8 cellular contexts compared by ENCODE assay signal in genomic region chr12:119668315-119668651, GRCh38. TPM values are rescaled to one million over a fixed set of nuclear protein-coding genes. Genes with fewer than 3 reads are reported as not detected.
A peak's percentile ranks its signal among the peaks of the same experiment; 100 is the strongest.
DNase-seq lines count a peak whose midpoint lies in the region; ATAC-seq and TF ChIP-seq lines count a peak whose summit lies in the region.

No MANE protein-coding gene starts in this region.

- H3K79me2 ChIP-seq in DOHH2 (ENCODE audit: control insufficient read depth, low read length), result peaks cover 55% of the 10 kb centered on the region
- peaks cover 56% of the 10 kb centered on the region for H3K79me2 ChIP-seq in Loucy (ENCODE audit: insufficient read depth, low read length)

- no peaks in the 10 kb centered on the region for H3K9me3 Mint-ChIP-seq in naive thymus-derived CD8-positive, alpha-beta T cell

- POLR2A ChIA-PET in naive thymus-derived CD8-positive, alpha-beta T cell (lab: Charles Lee), result interaction anchor here (0.5 to 1.6 kb wide), 6 partner anchors 9 to 533 kb away, joined by 3 to 6 read pairs (median 4); partner anchors contain the start of gene RPLP0

- TF ChIP-seq CTCF in DOHH2 (IDR thresholded peaks at IDR 0.05; ENCODE audit: low read depth, low read length, poor library complexity, severe bottlenecking), result no peak
- no peak for TF ChIP-seq CTCF in Loucy (conservative IDR thresholded peaks at IDR 0.05; ENCODE audit: low read length)
- TF ChIP-seq CTCF in coronary artery (IDR thresholded peaks at IDR 0.05), result no peak

- H3K27me3 ChIP-seq in DOHH2 (ENCODE audit: control insufficient read depth, low read length) (no peaks in the 10 kb centered on the region), Loucy (ENCODE audit: insufficient read depth, low read length, poor library complexity, severe bottlenecking) (peaks cover 5% of the 10 kb centered on the region)

- ATAC-seq in naive thymus-derived CD8-positive, alpha-beta T cell, result peak in 1 of 2 donors; percentile 2

- no peaks in the 10 kb centered on the region for H3K9me3 ChIP-seq in DOHH2 (ENCODE audit: control insufficient read depth, insufficient read depth, low read length)
- H3K9me3 ChIP-seq in Loucy (ENCODE audit: insufficient read depth, low read depth, low read length), result no peaks in the 10 kb centered on the region

- H3K4me1 Mint-ChIP-seq in naive thymus-derived CD8-positive, alpha-beta T cell, result peaks cover 16 to 64% (median 57%) of the 10 kb centered on the region in 4 donors

- H2AFZ ChIP-seq in Loucy (ENCODE audit: low read length), result peak overlapping the region; percentile 81; the same call in 1 of the 2 replicates

- peaks cover 0 to 35% (median 7%) of the 10 kb centered on the region in 3 donors for H3K36me3 Mint-ChIP-seq in naive thymus-derived CD8-positive, alpha-beta T cell

- H3K27ac Mint-ChIP-seq in naive thymus-derived CD8-positive, alpha-beta T cell, result peak overlapping the region; percentile 86 to 95 (median 92)

- H3K27ac ChIP-seq in DOHH2 (ENCODE audit: low read depth, low read length) (peak overlapping the region; percentile 95), coronary artery (peak overlapping the region; percentile 64 to 89)

- no peaks in the 10 kb centered on the region for H3K9me2 ChIP-seq in DOHH2 (replicated peaks; ENCODE audit: control insufficient read depth, low read length)
- no peaks in the 10 kb centered on the region for H3K9me2 ChIP-seq in Loucy (replicated peaks; ENCODE audit: low read depth, low read length)

- H3K36me3 ChIP-seq in DOHH2 (ENCODE audit: control insufficient read depth, low read length) (peaks cover 49% of the 10 kb centered on the region), Loucy (ENCODE audit: insufficient read depth, low read length) (peaks cover 17% of the 10 kb centered on the region; the same call in 1 of the 2 replicates)

- DNase-seq in coronary artery (ENCODE audit: low spot score) (no peak), NCI-H446 (lab: John Stamatoyannopoulos, UW) (no peak), putamen (ENCODE audit: low spot score) (no peak), HK-2 (ENCODE audit: unreplicated experiment) (no peak)
- no peak for DNase-seq in naive thymus-derived CD8-positive, alpha-beta T cell
- no peak for DNase-seq in stimulated activated CD4-positive, alpha-beta T cell treated with anti-CD3 and anti-CD28 coated beads, Interleukin-4, amount 100 ng/mL, for 1 hour

- H3K4me1 ChIP-seq in DOHH2 (ENCODE audit: control insufficient read depth, low read length), result peaks cover 43% of the 10 kb centered on the region
- H3K4me1 ChIP-seq in Loucy (ENCODE audit: insufficient read depth, low read length, poor library complexity, severe bottlenecking), result peaks cover 68% of the 10 kb centered on the region

- H3F3A ChIP-seq in DOHH2 (ENCODE audit: control insufficient read depth, insufficient read depth) (peaks cover 13% of the 10 kb centered on the region), Loucy (ENCODE audit: low read depth) (peaks cover 8% of the 10 kb centered on the region; the same call in 1 of the 2 replicates)

- peak overlapping the region; percentile 100 for H3K9ac ChIP-seq in Loucy (ENCODE audit: low read depth, low read length, poor library complexity, severe bottlenecking)

- H3K27me3 Mint-ChIP-seq in naive thymus-derived CD8-positive, alpha-beta T cell, result no peaks in the 10 kb centered on the region

- H3K4me2 ChIP-seq in DOHH2 (ENCODE audit: low read length) (peak overlapping the region; percentile 79), Loucy (ENCODE audit: low read depth, low read length, poor library complexity, severe bottlenecking) (peak overlapping the region; percentile 94)

- 0 out of 2 replicates have a peak, but pooled peaks cover 5% of the 10 kb centered on the region for H4K20me1 ChIP-seq in DOHH2 (ENCODE audit: control insufficient read depth, insufficient read depth, low read depth, low read length)
- peaks cover 20% of the 10 kb centered on the region for H4K20me1 ChIP-seq in Loucy (ENCODE audit: insufficient read depth, low read length, poor library complexity, severe bottlenecking)

- H3K4me3 ChIP-seq in DOHH2 (ENCODE audit: low read length) (peak overlapping the region; percentile 99), Loucy (ENCODE audit: low read length, poor library complexity, severe bottlenecking) (peak overlapping the region; percentile 97), coronary artery (peak overlapping the region; percentile 81)

- H3K4me3 Mint-ChIP-seq in naive thymus-derived CD8-positive, alpha-beta T cell, result peak overlapping the region; percentile 83 to 91 (median 89)

RNA-seq across cellular contexts. Expression of gene PRKAB1, which starts 0.3 kb away (rescaled TPM):
- total RNA-seq in naive thymus-derived CD8-positive, alpha-beta T cell, result 10 to 100 TPM; 45.2 to 48.0 TPM
- 10 to 100 TPM; 29.6 to 48.7 (median 39.5) TPM for polyA plus RNA-seq in naive thymus-derived CD8-positive, alpha-beta T cell
